ENCODE assay signal across 10 cellular contexts in genomic region chr16:10266809-10267208, GRCh38.
DNase-seq lines count a peak whose midpoint lies in the region; ATAC-seq, FAIRE-seq and TF ChIP-seq lines count a peak whose summit lies in the region.
"Had no signal": no experiment of that assay in that cellular context is flagged by ENCODE, and none has a peak within 500 bp of the region (broad histone marks: within the 10 kb centered on the region; RNA-seq: fewer than 3 reads in every experiment).

No MANE protein-coding gene starts in this region.

- TF ChIP-seq CTCF in GM10248 (IDR thresholded peaks at IDR 0.05; ENCODE audit: control extremely low read depth, extremely low read depth, low read depth, missing control alignments) (no peak), kidney (IDR thresholded peaks at IDR 0.05; ENCODE audit: borderline replicate concordance, extremely low read depth, insufficient read depth) (no peak)

- no peak for FAIRE-seq in kidney (lab: Jason Lieb, UNC)

- H3K36me3 ChIP-seq in kidney (ENCODE audit: control insufficient read depth in 1 of 2, insufficient read depth in 2 of 2, low read length in 2 of 2): no peaks in the 10 kb centered on the region
- H3K36me3 ChIP-seq: MG63 had no signal

- H3K27ac Mint-ChIP-seq in activated naive CD8-positive, alpha-beta T cell treated with anti-CD3 and anti-CD28 coated beads, Interleukin-2, amount 10 ng/mL, durations not matched to agents 7 days and 5 days: no peak overlapping the region
- H3K27ac Mint-ChIP-seq in T-helper 17 cell: no peak overlapping the region

- no peak overlapping the region for H3K9ac ChIP-seq in kidney (ENCODE audit: low read length in 2 of 2)

- no peaks in the 10 kb centered on the region for H3K4me1 ChIP-seq in kidney (ENCODE audit: control insufficient read depth in 1 of 2, insufficient read depth in 1 of 2, low read depth in 1 of 2, low read length in 2 of 2)

- DNase-seq in GM10248 (ENCODE audit: extremely low spot score): peak; percentile 56
- no peak for DNase-seq in activated naive CD8-positive, alpha-beta T cell treated with anti-CD3 and anti-CD28 coated beads, Interleukin-2, amount 10 ng/mL, durations not matched to agents 7 days and 5 days
- no peak for DNase-seq in T-helper 17 cell
- no peak for DNase-seq in NOMO-1 treated with dmso at 0.1 percent for 144 hours (lab: John Stamatoyannopoulos, UW; ENCODE audit: unreplicated experiment)
- DNase-seq in kidney: no peak
- no peak for DNase-seq in T1000 (lab: John Stamatoyannopoulos, UW)
- DNase-seq: MG63, NCI-H69 had no signal

- H3K4me3 Mint-ChIP-seq in activated naive CD8-positive, alpha-beta T cell treated with anti-CD3 and anti-CD28 coated beads, Interleukin-2, amount 10 ng/mL, durations not matched to agents 7 days and 5 days: no peak overlapping the region
- H3K4me3 Mint-ChIP-seq in T-helper 17 cell: no peak overlapping the region

- H3K4me1 Mint-ChIP-seq in activated naive CD8-positive, alpha-beta T cell treated with anti-CD3 and anti-CD28 coated beads, Interleukin-2, amount 10 ng/mL, durations not matched to agents 7 days and 5 days: no peaks in the 10 kb centered on the region
- H3K4me1 Mint-ChIP-seq in T-helper 17 cell: peaks cover 5% of the 10 kb centered on the region

- H3K9me3 ChIP-seq in T-helper 17 cell (ENCODE audit: control insufficient read depth, low read length, poor library complexity, severe bottlenecking) (no peaks in the 10 kb centered on the region), kidney (ENCODE audit: control insufficient read depth in 1 of 2, low read length in 2 of 2) (no peaks in the 10 kb centered on the region)
- H3K9me3 ChIP-seq: MG63 had no signal

- peak; percentile 90 for ATAC-seq in GM18870 (IDR thresholded peaks at IDR 0.05; ENCODE audit: unreplicated experiment)
- ATAC-seq in HG03060 (IDR thresholded peaks at IDR 0.05; ENCODE audit: low read depth, unreplicated experiment): peak; percentile 49
- peak; percentile 30 for ATAC-seq in activated naive CD8-positive, alpha-beta T cell treated with anti-CD3 and anti-CD28 coated beads, Interleukin-2, amount 10 ng/mL, durations not matched to agents 7 days and 5 days (ENCODE audit: low read depth)
- no peak for ATAC-seq in T-helper 17 cell

- CTCF ChIA-PET in GM10248 (lab: Yijun Ruan, JAX): interaction anchor here (1.0 to 3.5 kb wide), 7 partner anchors 10 to 1127 kb away, joined by 3 to 14 read pairs (median 3); no protein-coding TSS in a partner anchor

- no peaks in the 10 kb centered on the region for H3K36me3 Mint-ChIP-seq in activated naive CD8-positive, alpha-beta T cell treated with anti-CD3 and anti-CD28 coated beads, Interleukin-2, amount 10 ng/mL, durations not matched to agents 7 days and 5 days
- no peaks in the 10 kb centered on the region for H3K36me3 Mint-ChIP-seq in T-helper 17 cell (ENCODE audit: low read depth)

- intact Hi-C loops in kidney (cut with DNase I): no loop called here

- no peaks in the 10 kb centered on the region for H3K27me3 Mint-ChIP-seq in activated naive CD8-positive, alpha-beta T cell treated with anti-CD3 and anti-CD28 coated beads, Interleukin-2, amount 10 ng/mL, durations not matched to agents 7 days and 5 days
- H3K27me3 Mint-ChIP-seq in T-helper 17 cell: no peaks in the 10 kb centered on the region

- no peak overlapping the region for H3K4me3 ChIP-seq in kidney (ENCODE audit: low read length in 2 of 2)
- H3K4me3 ChIP-seq: MG63 had no signal

- no peaks in the 10 kb centered on the region for H3K9me3 Mint-ChIP-seq in activated naive CD8-positive, alpha-beta T cell treated with anti-CD3 and anti-CD28 coated beads, Interleukin-2, amount 10 ng/mL, durations not matched to agents 7 days and 5 days

- H3K27ac ChIP-seq in kidney (ENCODE audit: low read depth in 2 of 2, low read length in 2 of 2): no peak overlapping the region

- POLR2A ChIA-PET in GM10248 (lab: Yijun Ruan, JAX): no interaction called here
- POLR2A ChIA-PET in activated naive CD8-positive, alpha-beta T cell treated with anti-CD3 and anti-CD28 coated beads, Interleukin-2, amount 10 ng/mL, durations not matched to agents 7 days and 5 days (lab: Charles Lee): no interaction called here
